In the genomic region with DNA sequence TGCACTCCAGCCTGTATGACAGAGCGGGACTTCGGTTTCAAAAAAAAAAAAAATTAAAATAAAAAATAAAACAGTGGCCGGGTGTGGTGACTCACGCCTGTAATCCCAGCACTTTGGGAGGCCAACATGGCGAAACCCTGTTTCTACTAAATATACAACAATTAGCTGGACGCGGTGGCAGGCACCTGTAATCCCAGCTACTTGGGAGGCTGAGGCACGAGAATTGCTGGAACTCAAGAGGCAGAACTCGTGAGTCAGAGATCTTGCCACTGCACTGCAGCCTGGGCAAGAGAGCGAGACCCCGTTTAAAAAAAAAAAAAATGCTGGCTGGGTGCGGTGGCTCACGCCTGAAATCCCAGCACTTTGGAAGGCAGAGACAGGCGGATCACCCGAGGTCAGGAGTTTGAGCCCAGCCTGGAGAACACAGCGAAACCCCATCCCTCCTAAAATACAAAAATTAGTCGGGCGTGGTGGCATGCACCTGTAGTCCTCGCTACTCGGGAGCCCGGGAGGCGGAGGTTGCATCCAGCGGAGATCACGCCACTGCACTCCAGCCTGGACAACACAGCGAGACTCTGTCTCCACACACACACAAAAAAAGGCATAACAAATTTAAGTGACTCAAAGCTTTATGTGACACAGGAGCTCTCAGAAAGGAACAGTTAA, we compare ENCODE assay signal across 1 cellular context.
TF ChIP-seq lines count a peak whose summit lies in the region.

No MANE protein-coding gene starts in this region.

TF ChIP-seq in SK-N-SH, 30 proteins besides CTCF, POLR2A, EP300 and RAD21 (continued from another document):
- TF ChIP-seq, protein P1, sequence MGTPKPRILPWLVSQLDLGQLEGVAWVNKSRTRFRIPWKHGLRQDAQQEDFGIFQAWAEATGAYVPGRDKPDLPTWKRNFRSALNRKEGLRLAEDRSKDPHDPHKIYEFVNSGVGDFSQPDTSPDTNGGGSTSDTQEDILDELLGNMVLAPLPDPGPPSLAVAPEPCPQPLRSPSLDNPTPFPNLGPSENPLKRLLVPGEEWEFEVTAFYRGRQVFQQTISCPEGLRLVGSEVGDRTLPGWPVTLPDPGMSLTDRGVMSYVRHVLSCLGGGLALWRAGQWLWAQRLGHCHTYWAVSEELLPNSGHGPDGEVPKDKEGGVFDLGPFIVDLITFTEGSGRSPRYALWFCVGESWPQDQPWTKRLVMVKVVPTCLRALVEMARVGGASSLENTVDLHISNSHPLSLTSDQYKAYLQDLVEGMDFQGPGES (IDR thresholded peaks at IDR 0.05; ENCODE audit: low read depth, low read length): no peak
- TF ChIP-seq USF1 (IDR thresholded peaks at IDR 0.05; ENCODE audit: borderline replicate concordance, low read depth) (no peak), NFIC (IDR thresholded peaks at IDR 0.05; ENCODE audit: borderline replicate concordance) (no peak), SIN3A (IDR thresholded peaks at IDR 0.05; ENCODE audit: borderline replicate concordance, low read depth, low read length) (no peak)
